Comparison of ENCODE assay signal across 23 cellular contexts in genomic region chr1:42689912-42690311, GRCh38. TPM values are rescaled to one million over a fixed set of nuclear protein-coding genes. Genes with fewer than 3 reads are reported as not detected.
DNase-seq lines count a peak whose midpoint lies in the region; ATAC-seq and TF ChIP-seq lines count a peak whose summit lies in the region.
"Had no signal": no experiment of that assay in that cellular context is flagged by ENCODE, and none has a peak within 500 bp of the region (broad histone marks: within the 10 kb centered on the region; RNA-seq: fewer than 3 reads in every experiment).

No MANE protein-coding gene starts in this region.

- H3K4me2 ChIP-seq in OCI-LY1 (ENCODE audit: low read length) = peak overlapping the region; percentile 88

- H3K79me2 ChIP-seq in OCI-LY1 (ENCODE audit: insufficient read depth, low read length) = peaks cover 100% of the 10 kb centered on the region

- H2AFZ ChIP-seq in OCI-LY1 (ENCODE audit: low read length) = no peak overlapping the region
- H2AFZ ChIP-seq: parathyroid adenoma had no signal

- peaks cover 99% of the 10 kb centered on the region for H3K36me3 ChIP-seq in OCI-LY1 (ENCODE audit: insufficient read depth, low read length)
- H3K36me3 ChIP-seq in transverse colon = no peaks in the 10 kb centered on the region
- peaks cover 0 to 9% (median 0%) of the 10 kb centered on the region in 3 donors for H3K36me3 ChIP-seq in esophagus squamous epithelium
- H3K36me3 ChIP-seq: thoracic aorta had no signal

- no peaks in the 10 kb centered on the region for H3K9me3 ChIP-seq in OCI-LY1 (ENCODE audit: low read length)
- no peaks in the 10 kb centered on the region for H3K9me3 ChIP-seq in transverse colon
- H3K9me3 ChIP-seq in esophagus squamous epithelium = no peaks in the 10 kb centered on the region
- H3K9me3 ChIP-seq: sigmoid colon, thoracic aorta had no signal

- TF ChIP-seq POLR2A in transverse colon (IDR thresholded peaks at IDR 0.05) (no peak), esophagus squamous epithelium (IDR thresholded peaks at IDR 0.05) (no peak)

- H3K27me3 Mint-ChIP-seq in activated naive CD4-positive, alpha-beta T cell treated with anti-CD3 and anti-CD28 coated beads, Interleukin-2, amount 50 U/mL, for 24 hours = no peaks in the 10 kb centered on the region
- H3K27me3 Mint-ChIP-seq in central memory CD8-positive, alpha-beta T cell = no peaks in the 10 kb centered on the region
- H3K27me3 Mint-ChIP-seq in osteocyte (ENCODE audit: unreplicated experiment) = no peaks in the 10 kb centered on the region
- H3K27me3 Mint-ChIP-seq: natural killer cell treated with Interleukin-12 subunit alpha and Interleukin-12 subunit beta and Interleukin-15 and Interleukin-18, amount 100 ng/mL, for 72 hours had no signal

- H3K9me2 ChIP-seq in OCI-LY1 (ENCODE audit: low read depth, low read length) = no peaks in the 10 kb centered on the region

- H3K27me3 ChIP-seq in OCI-LY1 (ENCODE audit: insufficient read depth, low read length) = no peaks in the 10 kb centered on the region
- H3K27me3 ChIP-seq in transverse colon = no peaks in the 10 kb centered on the region
- H3K27me3 ChIP-seq in esophagus squamous epithelium = no peaks in the 10 kb centered on the region
- H3K27me3 ChIP-seq: sigmoid colon had no signal

- H3K4me3 ChIP-seq in OCI-LY1 (ENCODE audit: low read depth, low read length, poor library complexity, severe bottlenecking) (no peak overlapping the region), transverse colon (no peak overlapping the region), esophagus squamous epithelium (no peak overlapping the region)
- H3K4me3 ChIP-seq: sigmoid colon, thoracic aorta had no signal

- no peak for DNase-seq in activated naive CD4-positive, alpha-beta T cell treated with anti-CD3 and anti-CD28 coated beads, Interleukin-2, amount 50 U/mL, for 16 hours
- DNase-seq in central memory CD8-positive, alpha-beta T cell (ENCODE audit: low spot score in 2 of 2) = no peak
- peak; percentile 28 for DNase-seq in transverse colon
- DNase-seq in esophagus squamous epithelium (lab: John Stamatoyannopoulos, UW) = no peak
- DNase-seq in osteocyte (ENCODE audit: extremely low spot score, unreplicated experiment) = no peak
- DNase-seq: activated naive CD4-positive, alpha-beta T cell treated with Interleukin-2 at 50 U/mL for 16 hours; endodermal cell; Kasumi-1; NCI-H1092 treated with DMSO at 0.1 percent for 48 hours; NCI-H2081; NCI-H446 treated with DMSO at 0.1 percent for 48 hours; NK-92 treated with Interleukin-12 subunit alpha and Interleukin-12 subunit beta, amount 100 ng/mL, for 24 hours; sigmoid colon had no signal

- H4K20me1 ChIP-seq in OCI-LY1 (ENCODE audit: insufficient read depth, low read length) = peaks cover 17% of the 10 kb centered on the region

- no peak overlapping the region for H3K9ac ChIP-seq in OCI-LY1 (ENCODE audit: low read length)
- H3K9ac ChIP-seq: parathyroid adenoma had no signal

- no peak overlapping the region for H3K27ac Mint-ChIP-seq in activated naive CD4-positive, alpha-beta T cell treated with anti-CD3 and anti-CD28 coated beads, Interleukin-2, amount 50 U/mL, for 24 hours
- peak overlapping the region; percentile 25 for H3K27ac Mint-ChIP-seq in central memory CD8-positive, alpha-beta T cell (ENCODE audit: low read depth)
- H3K27ac Mint-ChIP-seq in osteocyte (ENCODE audit: unreplicated experiment) = no peak overlapping the region
- H3K27ac Mint-ChIP-seq: endodermal cell, mesothelial cell of epicardium had no signal

- H3K36me3 Mint-ChIP-seq in activated naive CD4-positive, alpha-beta T cell treated with anti-CD3 and anti-CD28 coated beads, Interleukin-2, amount 50 U/mL, for 24 hours = peaks cover 19% of the 10 kb centered on the region
- H3K36me3 Mint-ChIP-seq in central memory CD8-positive, alpha-beta T cell (ENCODE audit: insufficient read depth) = peaks cover 28% of the 10 kb centered on the region
- H3K36me3 Mint-ChIP-seq in osteocyte (ENCODE audit: unreplicated experiment) = peaks cover 31% of the 10 kb centered on the region

- H3K4me1 ChIP-seq in OCI-LY1 (ENCODE audit: insufficient read depth, low read length, severe bottlenecking) (peaks cover 67% of the 10 kb centered on the region), transverse colon (peaks cover 56 to 99% (median 84%) of the 10 kb centered on the region in 4 donors), esophagus squamous epithelium (peaks cover 19 to 100% (median 79%) of the 10 kb centered on the region in 3 donors)

- H3K27ac ChIP-seq in OCI-LY1 (ENCODE audit: low read depth, low read length, poor library complexity, severe bottlenecking) (no peak overlapping the region), transverse colon (peak overlapping the region in 3 of 4 donors; percentile 83 to 85 (median 84)), esophagus squamous epithelium (no peak overlapping the region)
- H3K27ac ChIP-seq: parathyroid adenoma, RWPE1, sigmoid colon, thoracic aorta had no signal

- intact Hi-C loops in transverse colon (cut with DNase I; ENCODE audit: low total_unique reads) (loop anchor here (10.0 kb wide), 1 partner anchor 55 kb away; the partner anchor contains the start of gene CLDN19), esophagus squamous epithelium (cut with DNase I) (no loop called here)

- in situ Hi-C loops in transverse colon (cut with MboI; ENCODE audit: low pct_ligation_motif_present in 1 of 4, low pct_unique_long_range_greater_than_20kb in 1 of 4, low sequenced_read_pairs in 3 of 4) = no loop called here

- no peaks in the 10 kb centered on the region for H3K9me3 Mint-ChIP-seq in activated naive CD4-positive, alpha-beta T cell treated with anti-CD3 and anti-CD28 coated beads, Interleukin-2, amount 50 U/mL, for 24 hours
- H3K9me3 Mint-ChIP-seq in central memory CD8-positive, alpha-beta T cell = no peaks in the 10 kb centered on the region
- H3K9me3 Mint-ChIP-seq in osteocyte (ENCODE audit: unreplicated experiment) = no peaks in the 10 kb centered on the region
- H3K9me3 Mint-ChIP-seq: endodermal cell; mesothelial cell of epicardium; natural killer cell treated with Interleukin-12 subunit alpha and Interleukin-12 subunit beta and Interleukin-15 and Interleukin-18, amount 100 ng/mL, for 72 hours had no signal

- peaks cover 96% of the 10 kb centered on the region for H3K4me1 Mint-ChIP-seq in activated naive CD4-positive, alpha-beta T cell treated with anti-CD3 and anti-CD28 coated beads, Interleukin-2, amount 50 U/mL, for 24 hours
- H3K4me1 Mint-ChIP-seq in central memory CD8-positive, alpha-beta T cell = peaks cover 94% of the 10 kb centered on the region
- H3K4me1 Mint-ChIP-seq in osteocyte (ENCODE audit: unreplicated experiment) = peaks cover 63% of the 10 kb centered on the region

- ATAC-seq in central memory CD8-positive, alpha-beta T cell (replicated peaks; ENCODE audit: extremely low read depth, poor library complexity, severe bottlenecking) = no peak
- no peak for ATAC-seq in GM21423 (IDR thresholded peaks at IDR 0.05; ENCODE audit: unreplicated experiment)
- ATAC-seq: left lobe of liver had no signal

- TF ChIP-seq EP300 in transverse colon (IDR thresholded peaks at IDR 0.05; ENCODE audit: low read depth) = no peak

- WGBS in transverse colon (ENCODE audit: low coverage in 1 of 2), 2 donors = 31 to 60% methylated on average over 2 to 3 of the region's 3 CpGs
- 53 to 64% methylated on average over 3 of the region's 3 CpGs for WGBS in esophagus squamous epithelium, 2 donors

- TF ChIP-seq CTCF in OCI-LY1 (IDR thresholded peaks at IDR 0.05; ENCODE audit: low read length) (no peak), transverse colon (IDR thresholded peaks at IDR 0.05) (no peak), esophagus squamous epithelium (IDR thresholded peaks at IDR 0.05) (no peak), osteocyte (IDR thresholded peaks at IDR 0.05) (no peak)

- peak overlapping the region; percentile 72 for H3K4me3 Mint-ChIP-seq in activated naive CD4-positive, alpha-beta T cell treated with anti-CD3 and anti-CD28 coated beads, Interleukin-2, amount 50 U/mL, for 24 hours
- H3K4me3 Mint-ChIP-seq in central memory CD8-positive, alpha-beta T cell = no peak overlapping the region
- H3K4me3 Mint-ChIP-seq in osteocyte (ENCODE audit: unreplicated experiment) = no peak overlapping the region
- H3K4me3 Mint-ChIP-seq: endodermal cell, mesothelial cell of epicardium had no signal

- no peaks in the 10 kb centered on the region for H3F3A ChIP-seq in OCI-LY1 (ENCODE audit: insufficient read depth, low read length)

RNA-seq across cellular contexts. Expression of gene YBX1, which starts 7.7 kb away (rescaled TPM):
- total RNA-seq in transverse colon (100 to 1,000 TPM; 288 to 403 (median 380) TPM), esophagus squamous epithelium (100 to 1,000 TPM; 338 to 569 (median 531) TPM), osteocyte (529 and 538 TPM in 2 replicates)

RNA-seq across cellular contexts. Expression of gene PPIH, which starts 31.7 kb away (rescaled TPM):
- total RNA-seq in transverse colon = 10 to 100 TPM in 3 of 4 donors, not detected in 1; 16.9 to 26.5 (median 24.6) TPM
- total RNA-seq in esophagus squamous epithelium = 10 to 100 TPM; 29.2 to 56.2 (median 43.4) TPM
- total RNA-seq in osteocyte = 26.7 and 30.2 TPM in 2 replicates

RNA-seq across cellular contexts. Expression of gene CLDN19, which starts 50.1 kb away (rescaled TPM):
- under 1 TPM in 1 of 4 donors, not detected in 3; 0.27 TPM for total RNA-seq in transverse colon
- under 1 TPM in 1 of 4 donors, not detected in 3; 0.21 TPM for total RNA-seq in esophagus squamous epithelium
- total RNA-seq in osteocyte = not detected in 2 replicates
- total RNA-seq: Daoy; left lobe of liver; natural killer cell treated with Interleukin-12 subunit alpha and Interleukin-12 subunit beta and Interleukin-15 and Interleukin-18, amount 100 ng/mL, for 72 hours; sigmoid colon had no signal

Comparison
In these comparisons a context has a peak if more than half of its experiments do, and no peak if none do; other contexts are left out.
1. H3K27ac ChIP-seq: peak in transverse colon (3 of 4); none in OCI-LY1 (single experiment) and esophagus squamous epithelium (0 of 4).